In the genomic region with DNA sequence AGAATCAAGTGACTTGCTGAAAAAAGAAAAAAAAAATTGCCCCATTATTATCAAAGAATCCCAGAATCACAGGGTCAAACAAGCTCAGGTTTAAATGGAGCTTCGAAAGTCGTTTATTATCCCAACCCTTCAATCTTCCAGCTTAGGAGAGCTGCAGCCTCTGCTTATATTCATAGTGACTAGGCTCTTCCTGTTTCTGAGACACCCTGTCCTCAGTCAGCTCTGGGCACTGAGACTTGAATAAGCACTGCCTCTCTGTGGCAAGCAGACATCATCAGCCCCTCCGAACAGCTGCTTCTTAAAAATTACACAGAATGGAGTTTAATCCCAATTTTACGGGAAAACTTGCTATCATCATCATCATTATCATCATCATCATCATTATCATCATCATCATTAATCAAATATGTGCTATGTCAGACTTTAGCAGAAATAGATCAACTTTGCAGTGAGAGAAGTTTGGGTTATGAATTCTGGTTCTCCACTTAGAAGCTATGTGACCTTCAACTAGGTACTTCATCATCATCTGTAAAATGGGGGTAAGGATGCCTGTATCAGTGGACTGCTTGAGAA, we compare ENCODE assay signal across 30 cellular contexts.
"Had no signal": no experiment of that assay in that cellular context is flagged by ENCODE, and none has a peak within 500 bp of the region (broad histone marks: within the 10 kb centered on the region; RNA-seq: fewer than 3 reads in every experiment).

No MANE protein-coding gene starts in this region.

- H3K36me3 Mint-ChIP-seq: naive thymus-derived CD8-positive, alpha-beta T cell; natural killer cell treated with Interleukin-12 subunit alpha and Interleukin-12 subunit beta and Interleukin-15 and Interleukin-18, amount 100 ng/mL, for 72 hours; stimulated activated memory B cell treated with anti-CD40 and anti-IgM and Interleukin-4, amounts not matched to agents 10 μg/mL and 1 μg/mL and 100 μg/mL, for 72 hours; type B pancreatic cell had no signal

- H3K9me3 ChIP-seq: neutrophil, pancreas, psoas muscle, suprapubic skin, testis, tibial artery, transverse colon, upper lobe of right lung, uterus had no signal

- H3K27me3 ChIP-seq: neutrophil, pancreas, spleen, suprapubic skin, testis, tibial artery, transverse colon, upper lobe of right lung, uterus had no signal

- ATAC-seq: naive thymus-derived CD8-positive, alpha-beta T cell; natural killer cell treated with Interleukin-12 subunit alpha and Interleukin-12 subunit beta and Interleukin-15 and Interleukin-18, amount 100 ng/mL, for 72 hours; psoas muscle; right cardiac atrium; sciatic nerve; stimulated activated memory B cell treated with anti-CD40 and anti-IgM and Interleukin-4, amounts not matched to agents 10 μg/mL and 1 μg/mL and 100 μg/mL, for 72 hours; stimulated activated naive CD8-positive, alpha-beta T cell treated with anti-CD3 and anti-CD28 coated beads, Interleukin-15, amount 100 ng/mL, for 72 hours; stimulated activated naive CD8-positive, alpha-beta T cell treated with anti-CD3 and anti-CD28 coated beads, Interleukin-15, Interleukin-2, amounts not matched to agents 100 U/mL and 50 U/mL, for 24 hours; upper lobe of right lung had no signal

- H3K4me1 ChIP-seq: pancreas, psoas muscle, spleen, suprapubic skin, tibial artery, transverse colon, upper lobe of right lung, uterus had no signal

- H3K27me3 Mint-ChIP-seq: natural killer cell treated with Interleukin-12 subunit alpha and Interleukin-12 subunit beta and Interleukin-15 and Interleukin-18, amount 100 ng/mL, for 72 hours; stimulated activated memory B cell treated with anti-CD40 and anti-IgM and Interleukin-4, amounts not matched to agents 10 μg/mL and 1 μg/mL and 100 μg/mL, for 72 hours; stimulated activated naive CD8-positive, alpha-beta T cell treated with anti-CD3 and anti-CD28 coated beads, Interleukin-15, amount 100 ng/mL, for 72 hours had no signal

- H3K27ac ChIP-seq: neutrophil, pancreas, psoas muscle, skin epidermis, spleen, suprapubic skin, testis, tibial artery, transverse colon, upper lobe of right lung, uterus had no signal

- H3K4me1 Mint-ChIP-seq: naive thymus-derived CD8-positive, alpha-beta T cell; nephron progenitor cell; neural crest cell; stimulated activated memory B cell treated with anti-CD40 and anti-IgM and Interleukin-4, amounts not matched to agents 10 μg/mL and 1 μg/mL and 100 μg/mL, for 72 hours; stimulated activated naive CD8-positive, alpha-beta T cell treated with anti-CD3 and anti-CD28 coated beads, Interleukin-15, amount 100 ng/mL, for 72 hours had no signal

- DNase-seq: naive thymus-derived CD8-positive, alpha-beta T cell; nephron progenitor cell; nucleus accumbens; pancreas; psoas muscle; right cardiac atrium; spleen; stimulated activated CD4-positive, alpha-beta T cell treated with anti-CD3 and anti-CD28 coated beads, Interleukin-12 subunit alpha, Interleukin-12 subunit beta, amount 100 ng/mL, for 4 hours; stimulated activated CD4-positive, alpha-beta T cell treated with anti-CD3 and anti-CD28 coated beads, Interleukin-1b, Interleukin-23, amount 100 ng/mL, for 48 hours; stimulated activated CD4-positive, alpha-beta T cell treated with anti-CD3 and anti-CD28 coated beads, Interleukin-4, amount 100 ng/mL, for 1 hour; stimulated activated CD4-positive, alpha-beta T cell treated with anti-CD3 and anti-CD28 coated beads, Interleukin-4, amount 100 ng/mL, for 4 hours; stimulated activated CD8-positive, alpha-beta memory T cell treated with anti-CD3 and anti-CD28 coated beads, Interleukin-4, amount 100 ng/mL, for 48 hours; stimulated activated naive CD4-positive, alpha-beta T cell; stimulated activated naive CD8-positive, alpha-beta T cell treated with anti-CD3 and anti-CD28 coated beads, Interleukin-15, amount 100 ng/mL, for 72 hours; stimulated activated naive CD8-positive, alpha-beta T cell treated with anti-CD3 and anti-CD28 coated beads, Interleukin-15, Interleukin-2, amounts not matched to agents 100 U/mL and 50 U/mL, for 24 hours; substantia nigra; testis; tibial artery; transverse colon; upper lobe of right lung; uterus had no signal

- H3K9me3 Mint-ChIP-seq: neural crest cell, type B pancreatic cell had no signal

- H3K27ac Mint-ChIP-seq: naive thymus-derived CD8-positive, alpha-beta T cell; natural killer cell treated with Interleukin-12 subunit alpha and Interleukin-12 subunit beta and Interleukin-15 and Interleukin-18, amount 100 ng/mL, for 72 hours; nephron progenitor cell; stimulated activated memory B cell treated with anti-CD40 and anti-IgM and Interleukin-4, amounts not matched to agents 10 μg/mL and 1 μg/mL and 100 μg/mL, for 72 hours; stimulated activated naive CD8-positive, alpha-beta T cell treated with anti-CD3 and anti-CD28 coated beads, Interleukin-15, amount 100 ng/mL, for 72 hours; type B pancreatic cell had no signal

- H3K4me3 ChIP-seq: pancreas, psoas muscle, skin epidermis, smooth muscle cell, spleen, suprapubic skin, testis, tibial artery, transverse colon, upper lobe of right lung, uterus had no signal

- H3K36me3 ChIP-seq: neutrophil, pancreas, spleen, suprapubic skin, tibial artery, transverse colon, upper lobe of right lung, uterus had no signal

- H3K4me3 Mint-ChIP-seq: naive thymus-derived CD8-positive, alpha-beta T cell; natural killer cell treated with Interleukin-12 subunit alpha and Interleukin-12 subunit beta and Interleukin-15 and Interleukin-18, amount 100 ng/mL, for 72 hours; nephron progenitor cell; neural crest cell; stimulated activated memory B cell treated with anti-CD40 and anti-IgM and Interleukin-4, amounts not matched to agents 10 μg/mL and 1 μg/mL and 100 μg/mL, for 72 hours; stimulated activated naive CD8-positive, alpha-beta T cell treated with anti-CD3 and anti-CD28 coated beads, Interleukin-15, amount 100 ng/mL, for 72 hours; type B pancreatic cell had no signal
